In genomic region chr12:12736759-12737676, GRCh38 we compare ENCODE assay signal across 2 cellular contexts.
A peak's percentile ranks its signal among the peaks of the same experiment; 100 is the strongest.
TF ChIP-seq lines count a peak whose summit lies in the region.

No MANE protein-coding gene starts in this region.

TF ChIP-seq in WTC11, 78 proteins besides CTCF, POLR2A, EP300 and RAD21:
- no peak for TF ChIP-seq SMAD4 (CRISPR knock-in tag; IDR thresholded peaks at IDR 0.05)
- TF ChIP-seq FOXP4 (CRISPR knock-in tag; IDR thresholded peaks at IDR 0.05): no peak
- no peak for TF ChIP-seq GABPB1 (CRISPR knock-in tag; IDR thresholded peaks at IDR 0.05)

TF ChIP-seq in H1, 55 proteins besides CTCF, POLR2A, EP300 and RAD21:
- TF ChIP-seq CHD7 (IDR thresholded peaks at IDR 0.05; ENCODE audit: insufficient replicate concordance, low read length) (peak; percentile 42), CTBP2 (IDR thresholded peaks at IDR 0.05; ENCODE audit: borderline replicate concordance, insufficient read depth, insufficient read length, low read length) (no peak)
